2 cellular contexts compared by ENCODE assay signal in genomic region chr10:51272099-51272498, GRCh38.
A peak's percentile ranks its signal among the peaks of the same experiment; 100 is the strongest.
DNase-seq lines count a peak whose midpoint lies in the region; ATAC-seq, FAIRE-seq and TF ChIP-seq lines count a peak whose summit lies in the region.
"Not testable (repeated sequence)": the region's sequence is repeated elsewhere in the genome, so short reads cannot be mapped to it uniquely, and the experiment has no call there.

No MANE protein-coding gene starts in this region.

- not testable (repeated sequence) for H3K36me3 ChIP-seq in HepG2 (replicated peaks in 1 of 2; ENCODE audit: control insufficient read depth in 1 of 2, insufficient read depth in 2 of 2, low read length in 2 of 2)

- not testable (repeated sequence) for TF ChIP-seq RAD21 in HepG2 (CRISPR knock-in tag; IDR thresholded peaks at IDR 0.05)

- not testable (repeated sequence) for DNase-seq in HepG2 (ENCODE audit: low spot score)

- CTCF ChIA-PET in HepG2 (lab: Yijun Ruan, JAX; ENCODE audit: low intra/inter-chr PET ratio, low total read pairs) = not testable (repeated sequence)

- not testable (repeated sequence) for H3K9ac ChIP-seq in HepG2 (ENCODE audit: insufficient read depth, low read depth, low read length)

- not testable (repeated sequence) for H3K79me2 ChIP-seq in HepG2 (ENCODE audit: insufficient read depth, low read length)

- H3K27ac ChIP-seq in HepG2 (ENCODE audit: extremely low read length, insufficient read depth, low read length) = not testable (repeated sequence)

- in situ Hi-C loops in HepG2 (cut with HindIII; ENCODE audit: extremely low pct_ligation_motif_present, low pct_unique_long_range_greater_than_20kb) = not testable (repeated sequence)

- H3K9me3 Mint-ChIP-seq in nephron = not testable (repeated sequence)

- POLR2A ChIA-PET in HepG2 (lab: Yijun Ruan, JAX) = not testable (repeated sequence)

- not testable (repeated sequence) for ATAC-seq in HepG2

- H3K4me2 ChIP-seq in HepG2 (ENCODE audit: low read depth, low read length) = not testable (repeated sequence)

- intact Hi-C loops in HepG2 (cut with micrococcal nuclease; ENCODE audit: unreplicated experiment) = not testable (repeated sequence)

- BruUV-seq in HepG2 (replicated peaks; lab: Mats Ljungman, UMichigan) = not testable (repeated sequence)

- not testable (repeated sequence) for H3K4me1 ChIP-seq in HepG2 (ENCODE audit: insufficient read depth, low read length)

- not testable (repeated sequence) for H4K20me1 ChIP-seq in HepG2 (ENCODE audit: insufficient read depth, low read length)

- not testable (repeated sequence) for H3K9me3 ChIP-seq in HepG2 (ENCODE audit: low read length)

- not testable (repeated sequence) for H3K27me3 Mint-ChIP-seq in nephron (ENCODE audit: low read depth)

- peaks cover 39% of the 10 kb centered on the region for H3K4me1 Mint-ChIP-seq in nephron

- H2AFZ ChIP-seq in HepG2 (ENCODE audit: low read length) = not testable (repeated sequence)

- not testable (repeated sequence) for H3K4me3 Mint-ChIP-seq in nephron

- 3% methylated on average over 2 of the region's 2 CpGs for WGBS in HepG2 (ENCODE audit: low lambda C conversion rate)

- TF ChIP-seq CTCF in HepG2 (CRISPR knock-in tag; IDR thresholded peaks at IDR 0.05); nephron (IDR thresholded peaks at IDR 0.05; ENCODE audit: unreplicated experiment in 3 of 3): not testable (repeated sequence)

- H3K36me3 Mint-ChIP-seq in nephron (ENCODE audit: low read depth) = not testable (repeated sequence)

- not testable (repeated sequence) for H3K27me3 ChIP-seq in HepG2 (ENCODE audit: control insufficient read depth in 1 of 2, insufficient read depth in 2 of 2, low read length in 2 of 2)

- FAIRE-seq in HepG2 (lab: Jason Lieb, UNC) = not testable (repeated sequence)

- H3K4me3 ChIP-seq in HepG2 (replicated peaks in 1 of 3; ENCODE audit: insufficient read depth in 1 of 3, low read depth in 2 of 3, low read length in 3 of 3) = not testable (repeated sequence)

- TF ChIP-seq POLR2A in HepG2 (IDR thresholded peaks at IDR 0.05; ENCODE audit: insufficient read depth in 1 of 2, low read depth in 2 of 2, low read length in 2 of 2) = not testable (repeated sequence)

- not testable (repeated sequence) for TF ChIP-seq EP300 in HepG2 (IDR thresholded peaks at IDR 0.05; ENCODE audit: low read depth in 2 of 2, low read length in 2 of 2); HepG2 (CRISPR knock-in tag; IDR thresholded peaks at IDR 0.05; ENCODE audit: borderline replicate concordance)

- peak overlapping the region; percentile 65 to 92 (median 92) for H3K27ac Mint-ChIP-seq in nephron

TF ChIP-seq in HepG2, 621 proteins besides CTCF, POLR2A, EP300 and RAD21:
- TF ChIP-seq, protein P1, sequence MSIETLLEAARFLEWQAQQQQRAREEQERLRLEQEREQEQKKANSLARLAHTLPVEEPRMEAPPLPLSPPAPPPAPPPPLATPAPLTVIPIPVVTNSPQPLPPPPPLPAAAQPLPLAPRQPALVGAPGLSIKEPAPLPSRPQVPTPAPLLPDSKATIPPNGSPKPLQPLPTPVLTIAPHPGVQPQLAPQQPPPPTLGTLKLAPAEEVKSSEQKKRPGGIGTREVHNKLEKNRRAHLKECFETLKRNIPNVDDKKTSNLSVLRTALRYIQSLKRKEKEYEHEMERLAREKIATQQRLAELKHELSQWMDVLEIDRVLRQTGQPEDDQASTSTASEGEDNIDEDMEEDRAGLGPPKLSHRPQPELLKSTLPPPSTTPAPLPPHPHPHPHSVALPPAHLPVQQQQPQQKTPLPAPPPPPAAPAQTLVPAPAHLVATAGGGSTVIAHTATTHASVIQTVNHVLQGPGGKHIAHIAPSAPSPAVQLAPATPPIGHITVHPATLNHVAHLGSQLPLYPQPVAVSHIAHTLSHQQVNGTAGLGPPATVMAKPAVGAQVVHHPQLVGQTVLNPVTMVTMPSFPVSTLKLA (IDR thresholded peaks at IDR 0.05) = peak; percentile 98
